8 cellular contexts compared by ENCODE assay signal in genomic region chr1:108816049-108816882, GRCh38. TPM values are rescaled to one million over a fixed set of nuclear protein-coding genes. Genes with fewer than 3 reads are reported as not detected.
A peak's percentile ranks its signal among the peaks of the same experiment; 100 is the strongest.
DNase-seq lines count a peak whose midpoint lies in the region; ATAC-seq and TF ChIP-seq lines count a peak whose summit lies in the region.

No MANE protein-coding gene starts in this region.

- CTCF ChIA-PET in HEK293 (lab: Yijun Ruan, JAX): interaction anchor here (1.3 to 5.3 kb wide), 2 partner anchors 12 to 81 kb away, joined by 3 to 35 read pairs; no protein-coding TSS in a partner anchor
- CTCF ChIA-PET in activated naive CD4-positive, alpha-beta T cell treated with anti-CD3 and anti-CD28 coated beads for 36 hours (lab: Charles Lee): interaction anchor here (0.6 to 1.3 kb wide), 2 partner anchors 10 to 12 kb away, joined by 3 to 5 read pairs; no protein-coding TSS in a partner anchor

- H3K4me1 ChIP-seq in HEK293 (ENCODE audit: control insufficient read depth, insufficient read depth, low read length) (no peaks in the 10 kb centered on the region), Peyer's patch (peaks cover 0 to 17% (median 0%) of the 10 kb centered on the region in 4 donors), esophagus (ENCODE audit: control insufficient read depth in 2 of 2, insufficient read depth in 2 of 2, low read length in 1 of 2) (peaks cover 2 to 3% of the 10 kb centered on the region in 2 donors)

- H3K4me3 Mint-ChIP-seq in activated naive CD4-positive, alpha-beta T cell treated with anti-CD3 and anti-CD28 coated beads for 36 hours: no peak overlapping the region

- H3K4me3 ChIP-seq in HEK293 (ENCODE audit: low read depth, low read length): peak overlapping the region; percentile 0; the same call in 1 of the 2 replicates
- peak overlapping the region in 2 of 4 donors; percentile 37 to 39 for H3K4me3 ChIP-seq in Peyer's patch
- peak overlapping the region in 1 of 2 donors; percentile 30 for H3K4me3 ChIP-seq in esophagus (ENCODE audit: low read depth in 1 of 2, low read length in 2 of 2)

- POLR2A ChIA-PET in HEK293 (lab: Yijun Ruan, JAX): interaction anchor here (0.6 to 0.8 kb wide), 2 partner anchors 50 to 124 kb away, joined by 3 read pairs; partner anchors contain the start of gene PRPF38B

- no peaks in the 10 kb centered on the region for H3K36me3 Mint-ChIP-seq in activated naive CD4-positive, alpha-beta T cell treated with anti-CD3 and anti-CD28 coated beads for 36 hours (ENCODE audit: low read depth)

- peaks cover 3% of the 10 kb centered on the region for H3K27me3 Mint-ChIP-seq in activated naive CD4-positive, alpha-beta T cell treated with anti-CD3 and anti-CD28 coated beads for 36 hours (ENCODE audit: low read depth)

- H3K27ac Mint-ChIP-seq in activated naive CD4-positive, alpha-beta T cell treated with anti-CD3 and anti-CD28 coated beads for 36 hours: no peak overlapping the region

- TF ChIP-seq POLR2A in Peyer's patch (IDR thresholded peaks at IDR 0.05): no peak

- H3K9me3 Mint-ChIP-seq in activated naive CD4-positive, alpha-beta T cell treated with anti-CD3 and anti-CD28 coated beads for 36 hours: no peaks in the 10 kb centered on the region

- WGBS in esophagus, 2 donors: 13 to 19% methylated on average over 12 of the region's 12 CpGs

- no peak for ATAC-seq in HG02970 (IDR thresholded peaks at IDR 0.05; ENCODE audit: low FRiP score, unreplicated experiment)
- no peak for ATAC-seq in HG03097 (IDR thresholded peaks at IDR 0.05; ENCODE audit: low FRiP score, unreplicated experiment)

- H3K9me3 ChIP-seq in HEK293 (ENCODE audit: control insufficient read depth, insufficient read depth, low read depth, low read length): no peaks in the 10 kb centered on the region
- no peaks in the 10 kb centered on the region for H3K9me3 ChIP-seq in Peyer's patch
- H3K9me3 ChIP-seq in esophagus (ENCODE audit: control insufficient read depth in 2 of 2, insufficient read depth in 1 of 2, low read depth in 1 of 2, low read length in 1 of 2): no peaks in the 10 kb centered on the region

- DNase-seq in Peyer's patch: peak in 1 of 3 donors; percentile 78
- DNase-seq in midbrain (lab: John Stamatoyannopoulos, UW): peak; percentile 91
- peak; percentile 72 for DNase-seq in ureter (ENCODE audit: low spot score)
- no peak for DNase-seq in activated naive CD4-positive, alpha-beta T cell treated with anti-CD3 and anti-CD28 coated beads for 36 hours

- no peak for TF ChIP-seq CTCF in HEK293 (tag by site-specific recombination; IDR thresholded peaks at IDR 0.05)
- TF ChIP-seq CTCF in Peyer's patch (IDR thresholded peaks at IDR 0.05): no peak

- H3K36me3 ChIP-seq in HEK293 (ENCODE audit: control insufficient read depth in 2 of 2, insufficient read depth in 1 of 2, low read length in 2 of 2) (no peaks in the 10 kb centered on the region), Peyer's patch (no peaks in the 10 kb centered on the region), esophagus (ENCODE audit: control insufficient read depth in 2 of 2, insufficient read depth in 2 of 2, low read length in 1 of 2) (no peaks in the 10 kb centered on the region)

- no peaks in the 10 kb centered on the region for H3K4me1 Mint-ChIP-seq in activated naive CD4-positive, alpha-beta T cell treated with anti-CD3 and anti-CD28 coated beads for 36 hours (ENCODE audit: low read depth)

- H3K27me3 ChIP-seq in Peyer's patch (no peaks in the 10 kb centered on the region), esophagus (ENCODE audit: control insufficient read depth in 1 of 2, insufficient read depth in 2 of 2, low read length in 2 of 2) (no peaks in the 10 kb centered on the region)

- intact Hi-C loops in activated naive CD4-positive, alpha-beta T cell treated with anti-CD3 and anti-CD28 coated beads for 36 hours (cut with micrococcal nuclease): no loop called here

- H3K27ac ChIP-seq in HEK293 (ENCODE audit: extremely low read depth, low read depth, low read length) (no peak overlapping the region), Peyer's patch (peak overlapping the region; percentile 18 to 85 (median 59)), esophagus (ENCODE audit: low read depth in 2 of 2, low read length in 1 of 2) (peak overlapping the region; percentile 85 to 86)

TF ChIP-seq in HEK293, 187 proteins besides CTCF, POLR2A, EP300 and RAD21 (continues in another document):
- TF ChIP-seq ZNF473 (tag by site-specific recombination; IDR thresholded peaks at IDR 0.05): no peak
- TF ChIP-seq ZNF10 (tag by site-specific recombination; IDR thresholded peaks at IDR 0.05): 0 out of 2 replicates have a peak, but pooled peaks have one; percentile 11
- peak; percentile 86 for TF ChIP-seq ZBTB17 (tag by site-specific recombination; IDR thresholded peaks at IDR 0.05)
- peak; percentile 65; the same call in 1 of the 2 replicates for TF ChIP-seq ZXDB (tag by site-specific recombination; IDR thresholded peaks at IDR 0.05)
- no peak for TF ChIP-seq ZNF140 (tag by site-specific recombination; IDR thresholded peaks at IDR 0.05)
- peak; percentile 17 for TF ChIP-seq SETDB1 (IDR thresholded peaks at IDR 0.05; ENCODE audit: insufficient read length, low read length)
- peak; percentile 90 for TF ChIP-seq ZNF366 (tag by site-specific recombination; conservative IDR thresholded peaks at IDR 0.05)
- peak; percentile 53; the same call in 1 of the 2 replicates for TF ChIP-seq PATZ1 (tag by site-specific recombination; IDR thresholded peaks at IDR 0.05)
- no peak for TF ChIP-seq ZNF292 (tag by site-specific recombination; IDR thresholded peaks at IDR 0.05; ENCODE audit: borderline replicate concordance, low read depth)
- TF ChIP-seq ZNF18 (tag by site-specific recombination; IDR thresholded peaks at IDR 0.05): no peak
- peak; percentile 53 for TF ChIP-seq GLIS2 (tag by site-specific recombination; IDR thresholded peaks at IDR 0.05)
- TF ChIP-seq ZBTB44 (tag by site-specific recombination; IDR thresholded peaks at IDR 0.05): no peak
- TF ChIP-seq MZF1 (tag by site-specific recombination; IDR thresholded peaks at IDR 0.05; ENCODE audit: borderline replicate concordance): peak; percentile 76
- TF ChIP-seq ZNF341 (tag by site-specific recombination; IDR thresholded peaks at IDR 0.05; ENCODE audit: low read depth): peak; percentile 75

RNA-seq across cellular contexts. Expression of gene AKNAD1, which starts 40.6 kb away (rescaled TPM):
- total RNA-seq in Peyer's patch: not detected
- polyA plus RNA-seq in esophagus: 1 to 10 TPM in 1 of 2 donors, under 1 TPM in 1; 0.98 to 3.3 TPM
- not detected for total RNA-seq in ureter
- not detected for total RNA-seq in activated naive CD4-positive, alpha-beta T cell treated with anti-CD3 and anti-CD28 coated beads for 36 hours
